ENCODE assay signal across 8 cellular contexts in the genomic region with DNA sequence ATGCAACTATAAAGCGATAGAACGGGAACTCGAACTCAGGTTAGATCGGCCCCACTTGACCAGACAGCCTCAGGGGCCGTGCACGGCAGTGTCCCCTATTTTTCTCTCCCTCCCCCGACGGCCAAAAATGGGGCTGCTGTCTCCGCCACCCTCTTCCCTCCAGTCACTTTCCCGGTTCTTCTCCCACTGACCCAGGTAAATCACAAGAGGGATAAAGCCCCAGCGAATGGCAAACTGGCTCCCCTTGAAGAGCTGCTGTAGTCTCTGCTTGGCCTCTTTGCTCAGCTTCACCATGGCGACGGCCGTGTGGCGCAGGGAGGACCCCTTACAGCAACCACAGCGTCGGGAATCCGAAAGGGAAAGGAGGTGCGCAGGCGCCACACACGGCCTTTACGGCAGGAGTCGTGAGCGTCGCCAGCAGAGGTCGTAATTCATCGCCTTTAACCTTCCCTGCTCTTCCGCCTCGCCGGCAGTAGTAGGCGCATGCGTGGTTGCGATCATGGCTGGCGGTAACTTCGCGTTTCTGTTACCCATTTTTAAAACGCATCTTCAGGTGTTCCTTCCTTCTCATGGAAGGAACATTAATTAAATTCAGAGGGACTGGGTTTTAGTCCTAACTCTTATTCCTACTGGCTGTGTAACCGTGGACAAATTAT. TPM values are rescaled to one million over a fixed set of nuclear protein-coding genes. Genes with fewer than 3 reads are reported as not detected.
DNase-seq lines count a peak whose midpoint lies in the region; ATAC-seq and TF ChIP-seq lines count a peak whose summit lies in the region.

A gene (minus strand): TSS at position 364 of the 656 bp plus-strand sequence. CDS start 70 bp downstream, at position 294.

- no peaks in the 10 kb centered on the region for H3K27me3 ChIP-seq in lung (ENCODE audit: control insufficient read depth, insufficient read depth)

- H3K36me3 ChIP-seq in lung (ENCODE audit: control insufficient read depth in 2 of 2, insufficient read depth in 2 of 2, low read length in 2 of 2), result peaks cover 2 to 3% of the 10 kb centered on the region in 2 donors

- H3K4me3 ChIP-seq in lung, result peak within 1 kb of the TSS; percentile 90

- H3K4me1 ChIP-seq in lung (ENCODE audit: control insufficient read depth in 2 of 2, insufficient read depth in 2 of 2, low read length in 2 of 2), result peaks cover 6% of the 10 kb centered on the region in 2 donors

- DNase-seq in COLO668 (lab: John Stamatoyannopoulos, UW; ENCODE audit: unreplicated experiment) (peak; percentile 99), HS-5 (ENCODE audit: low read depth) (peak; percentile 97), lung (ENCODE audit: low spot score) (peak; percentile 84)
- DNase-seq in NK-92 treated with Interleukin-12 subunit alpha and Interleukin-12 subunit beta, amount 100 ng/mL, for 24 hours (lab: John Stamatoyannopoulos, UW), result peak; percentile 80
- peak; percentile 88 for DNase-seq in activated CD8-positive, alpha-beta memory T cell treated with anti-CD3 and anti-CD28 coated beads for 24 hours
- peak; percentile 84 for DNase-seq in effector CD8-positive, alpha-beta T cell (lab: John Stamatoyannopoulos, UW)
- peak; percentile 58 to 80 (median 73) for DNase-seq in stimulated activated CD4-positive, alpha-beta T cell treated with anti-CD3 and anti-CD28 coated beads, TNF-alpha, amount 100 ng/mL, for 4 hours (ENCODE audit: low read depth in 3 of 3)

- peak within 1 kb of the TSS; percentile 78 to 94 for H3K27ac ChIP-seq in lung (ENCODE audit: low read depth in 1 of 2, low read length in 1 of 2)

- TF ChIP-seq CTCF in lung (IDR thresholded peaks at IDR 0.05; ENCODE audit: control extremely low read depth, extremely low read depth), result peak; percentile 54

- ATAC-seq in GM19468 (IDR thresholded peaks at IDR 0.05; ENCODE audit: extremely low read depth, unreplicated experiment) (peak; percentile 45), lung (ENCODE audit: insufficient read depth, low FRiP score) (peak; percentile 98)

- WGBS in lung, 2 donors, result 0 to 1% methylated on average over 35 to 38 of the region's 38 CpGs

- H3K9me3 ChIP-seq in lung (ENCODE audit: control insufficient read depth in 2 of 2, insufficient read depth in 1 of 2, low read length in 1 of 2), result peaks cover 0 to 4% of the 10 kb centered on the region in 2 donors

RNA-seq across cellular contexts. Expression of the gene that starts here (rescaled TPM):
- 100 to 1,000 TPM; 122 to 228 TPM for total RNA-seq in lung
- 100 to 1,000 TPM; 180 to 275 TPM for polyA plus RNA-seq in lung

Comparison
In these comparisons a context has a peak if more than half of its experiments do, and no peak if none do; other contexts are left out.
1. Peak in every context shown above with its lines: DNase-seq, ATAC-seq, H3K4me3 ChIP-seq and H3K27ac ChIP-seq.